ENCODE assay signal across 15 cellular contexts in the genomic region with DNA sequence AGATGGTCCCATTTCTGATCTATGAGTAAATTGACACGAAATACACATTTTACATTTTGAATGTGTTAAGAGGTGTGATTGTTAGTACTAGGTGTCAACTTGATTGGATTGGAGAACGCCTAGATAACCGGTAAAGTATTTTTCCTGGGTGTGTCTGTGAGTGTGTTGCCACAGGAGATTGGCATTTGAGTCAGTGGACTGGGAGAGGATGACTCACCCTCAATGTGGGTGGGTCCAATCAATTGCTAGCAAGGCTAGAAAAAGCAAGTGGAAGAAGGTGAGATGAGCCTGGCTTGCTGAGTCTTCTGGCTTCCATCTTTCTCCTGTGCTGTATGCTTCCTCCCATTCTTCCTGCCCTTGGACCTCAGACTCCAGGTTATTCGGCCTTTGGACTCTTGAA.
A peak's percentile ranks its signal among the peaks of the same experiment; 100 is the strongest.
DNase-seq lines count a peak whose midpoint lies in the region; ATAC-seq and TF ChIP-seq lines count a peak whose summit lies in the region.
"Had no signal": no experiment of that assay in that cellular context is flagged by ENCODE, and none has a peak within 500 bp of the region (broad histone marks: within the 10 kb centered on the region; RNA-seq: fewer than 3 reads in every experiment).

No MANE protein-coding gene starts in this region.

- H3K9ac ChIP-seq in HCT116 (ENCODE audit: low read length) = no peak overlapping the region
- no peak overlapping the region for H3K9ac ChIP-seq in smooth muscle cell (ENCODE audit: low read depth)
- H3K9ac ChIP-seq: BLaER1 treated with 17β-estradiol and CSF1 and Interleukin-3, amounts not matched to agents 10 nM and 100 nM had no signal

- 56 to 73% methylated on average over 4 of the region's 4 CpGs for WGBS in body of pancreas, 2 donors
- WGBS in smooth muscle cell (ENCODE audit: low lambda C conversion rate) = 80% methylated on average over 4 of the region's 4 CpGs

- no peaks in the 10 kb centered on the region for H3K27me3 Mint-ChIP-seq in activated naive CD4-positive, alpha-beta T cell treated with anti-CD3 and anti-CD28 coated beads for 36 hours (ENCODE audit: low read depth)

- H3K79me2 ChIP-seq in HCT116 (ENCODE audit: insufficient read depth, low read length) (no peaks in the 10 kb centered on the region), PC-9 (ENCODE audit: low read depth) (no peaks in the 10 kb centered on the region), smooth muscle cell (ENCODE audit: low read depth) (no peaks in the 10 kb centered on the region)

- BruUV-seq in HCT116 (replicated peaks; lab: Mats Ljungman, UMichigan) (no TSS peak), PC-9 (replicated peaks; lab: Mats Ljungman, UMichigan) (no TSS peak)

- H3K4me1 ChIP-seq in HCT116 (ENCODE audit: control insufficient read depth in 1 of 2, insufficient read depth in 2 of 2, low read length in 2 of 2) (peaks cover 2 to 12% of the 10 kb centered on the region in 2 experiments; a peak in 2 of 4 replicates), PC-9 (replicated peaks; ENCODE audit: insufficient read depth) (no peaks in the 10 kb centered on the region), body of pancreas (no peaks in the 10 kb centered on the region), smooth muscle cell (ENCODE audit: low read depth) (no peaks in the 10 kb centered on the region)
- H3K4me1 ChIP-seq: BLaER1 treated with 17β-estradiol and CSF1 and Interleukin-3, amounts not matched to agents 10 nM and 100 nM had no signal

- intact Hi-C loops in HCT116 (cut with micrococcal nuclease) = no loop called here
- intact Hi-C loops in PC-9 (cut with micrococcal nuclease; ENCODE audit: unreplicated experiment) = no loop called here
- intact Hi-C loops in body of pancreas (cut with DNase I) = no loop called here
- intact Hi-C loops in activated naive CD4-positive, alpha-beta T cell treated with anti-CD3 and anti-CD28 coated beads for 36 hours (cut with micrococcal nuclease) = no loop called here

- H3K4me2 ChIP-seq in HCT116 (ENCODE audit: low read length) (peak overlapping the region; percentile 39), PC-9 (no peak overlapping the region), smooth muscle cell (no peak overlapping the region)
- H3K4me2 ChIP-seq: BLaER1 treated with 17β-estradiol and CSF1 and Interleukin-3, amounts not matched to agents 10 nM and 100 nM had no signal

- H3F3A ChIP-seq in PC-9 (ENCODE audit: insufficient read depth, low read depth) (no peaks in the 10 kb centered on the region), smooth muscle cell (ENCODE audit: low read depth) (no peaks in the 10 kb centered on the region)

- no peak overlapping the region for H3K4me3 Mint-ChIP-seq in activated naive CD4-positive, alpha-beta T cell treated with anti-CD3 and anti-CD28 coated beads for 36 hours
- H3K4me3 Mint-ChIP-seq: nephron had no signal

- CTCF ChIA-PET in HCT116 (lab: Charles Lee) (no interaction called here), PC-9 (lab: Charles Lee) (no interaction called here)
- CTCF ChIA-PET in activated naive CD4-positive, alpha-beta T cell treated with anti-CD3 and anti-CD28 coated beads for 36 hours (lab: Charles Lee) = no interaction called here

- RAD21 ChIA-PET in HCT116 (lab: Charles Lee; ENCODE audit: low non-redundant PET in 1 of 2, low total read pairs in 2 of 2, uncharacterized antibody in 2 of 2, unreplicated experiment in 2 of 2) = no interaction called here

- H3K9me2 ChIP-seq in HCT116 (ENCODE audit: insufficient read depth) (no peaks in the 10 kb centered on the region), PC-9 (ENCODE audit: insufficient read depth) (no peaks in the 10 kb centered on the region)

- H3K9me3 ChIP-seq in HCT116 (ENCODE audit: control insufficient read depth in 1 of 2, insufficient read depth in 1 of 2, low read depth in 1 of 2, low read length in 2 of 2) = no peaks in the 10 kb centered on the region
- H3K9me3 ChIP-seq in PC-9 (ENCODE audit: insufficient read depth, low read depth) = no peaks in the 10 kb centered on the region
- no peaks in the 10 kb centered on the region for H3K9me3 ChIP-seq in body of pancreas
- no peaks in the 10 kb centered on the region for H3K9me3 ChIP-seq in smooth muscle cell (replicated peaks; ENCODE audit: low read depth)
- H3K9me3 ChIP-seq: BLaER1 treated with 17β-estradiol and CSF1 and Interleukin-3, amounts not matched to agents 10 nM and 100 nM had no signal

- POLR2A ChIA-PET in HCT116 (lab: Charles Lee) (no interaction called here), PC-9 (lab: Charles Lee; ENCODE audit: unreplicated experiment) (no interaction called here)

- peak; percentile 75 for ATAC-seq in HCT116
- ATAC-seq in body of pancreas = no peak
- ATAC-seq: left lobe of liver had no signal

- H3K36me3 Mint-ChIP-seq in activated naive CD4-positive, alpha-beta T cell treated with anti-CD3 and anti-CD28 coated beads for 36 hours (ENCODE audit: low read depth) = no peaks in the 10 kb centered on the region

- H3K4me3 ChIP-seq in HCT116 (replicated peaks in 1 of 2; ENCODE audit: low read depth in 1 of 2, low read length in 2 of 2) (no peak overlapping the region), PC-9 (no peak overlapping the region), fibroblast of mammary gland (ENCODE audit: control insufficient read depth, low read depth, low read length) (no peak overlapping the region), body of pancreas (no peak overlapping the region), smooth muscle cell (no peak overlapping the region)
- H3K4me3 ChIP-seq: BLaER1 treated with 17β-estradiol and CSF1 and Interleukin-3, amounts not matched to agents 10 nM and 100 nM had no signal

- TF ChIP-seq RAD21 in HCT116 (IDR thresholded peaks at IDR 0.05; ENCODE audit: low read depth) = no peak

- TF ChIP-seq CTCF in HCT116 (IDR thresholded peaks at IDR 0.05 in 2 of 3, conservative IDR thresholded peaks at IDR 0.05 in 1 of 3; ENCODE audit: borderline replicate concordance in 1 of 3, insufficient read depth in 1 of 3, low read depth in 2 of 3, low read length in 2 of 3) (no peak), PC-9 (conservative IDR thresholded peaks at IDR 0.05) (no peak), fibroblast of mammary gland (conservative IDR thresholded peaks at IDR 0.05; ENCODE audit: control insufficient read depth, insufficient read depth, low read depth, low read length) (no peak), body of pancreas (IDR thresholded peaks at IDR 0.05) (no peak), smooth muscle cell (IDR thresholded peaks at IDR 0.05; ENCODE audit: borderline replicate concordance, insufficient read depth, poor library complexity, severe bottlenecking) (no peak)

- H3K27ac ChIP-seq in HCT116 (ENCODE audit: low read depth, low read length) (no peak overlapping the region), PC-9 (no peak overlapping the region), body of pancreas (no peak overlapping the region), smooth muscle cell (ENCODE audit: low read depth) (no peak overlapping the region)
- H3K27ac ChIP-seq: BLaER1 treated with 17β-estradiol and CSF1 and Interleukin-3, amounts not matched to agents 10 nM and 100 nM had no signal

- no peaks in the 10 kb centered on the region for H3K36me3 ChIP-seq in HCT116 (ENCODE audit: control insufficient read depth in 1 of 2, insufficient read depth in 2 of 2, low read length in 2 of 2)
- no peaks in the 10 kb centered on the region for H3K36me3 ChIP-seq in PC-9 (ENCODE audit: low read depth)
- no peaks in the 10 kb centered on the region for H3K36me3 ChIP-seq in body of pancreas (replicated peaks in 1 of 2; ENCODE audit: insufficient read depth in 1 of 2, low read depth in 2 of 2)
- no peaks in the 10 kb centered on the region for H3K36me3 ChIP-seq in smooth muscle cell (ENCODE audit: low read depth)
- H3K36me3 ChIP-seq: BLaER1 treated with 17β-estradiol and CSF1 and Interleukin-3, amounts not matched to agents 10 nM and 100 nM had no signal

- H3K9me3 Mint-ChIP-seq in activated naive CD4-positive, alpha-beta T cell treated with anti-CD3 and anti-CD28 coated beads for 36 hours = peaks cover 8% of the 10 kb centered on the region
- H3K9me3 Mint-ChIP-seq: nephron had no signal

- TF ChIP-seq POLR2A in HCT116 (IDR thresholded peaks at IDR 0.05; ENCODE audit: borderline replicate concordance, extremely low read depth, insufficient read depth, insufficient read length) = no peak
- TF ChIP-seq POLR2A in body of pancreas (IDR thresholded peaks at IDR 0.05) = no peak

- no peaks in the 10 kb centered on the region for H3K4me1 Mint-ChIP-seq in activated naive CD4-positive, alpha-beta T cell treated with anti-CD3 and anti-CD28 coated beads for 36 hours (ENCODE audit: low read depth)

- H2AFZ ChIP-seq in HCT116 (ENCODE audit: low read depth, low read length, poor library complexity, severe bottlenecking) (no peak overlapping the region), PC-9 (no peak overlapping the region), smooth muscle cell (ENCODE audit: low read depth) (no peak overlapping the region)

- DNase-seq in HCT116 (ENCODE audit: low read depth, low spot score) (peak; percentile 56), PC-9 (peak; percentile 67 to 68), fibroblast of mammary gland (ENCODE audit: low read depth) (peak; percentile 37), non-pigmented ciliary epithelial cell (ENCODE audit: low read depth) (peak; percentile 22), NCI-H510A (lab: John Stamatoyannopoulos, UW) (no peak), body of pancreas (no peak), smooth muscle cell (lab: John Stamatoyannopoulos, UW; ENCODE audit: unreplicated experiment) (no peak)
- DNase-seq in activated naive CD4-positive, alpha-beta T cell treated with anti-CD3 and anti-CD28 coated beads for 36 hours = no peak
- DNase-seq: activated T-cell treated with anti-CD3 and anti-CD28 coated beads, Interleukin-2, amount 50 U/mL, for 1 hour; amniotic stem cell; NCI-H2107; NK-92 treated with Interleukin-12 subunit alpha and Interleukin-12 subunit beta, amount 100 ng/mL, for 24 hours had no signal

- H4K20me1 ChIP-seq in HCT116 (ENCODE audit: insufficient read depth) = no peaks in the 10 kb centered on the region
- no peaks in the 10 kb centered on the region for H4K20me1 ChIP-seq in PC-9 (ENCODE audit: insufficient read depth)
- H4K20me1 ChIP-seq in smooth muscle cell (ENCODE audit: low read depth) = no peaks in the 10 kb centered on the region
- H4K20me1 ChIP-seq: BLaER1 treated with 17β-estradiol and CSF1 and Interleukin-3, amounts not matched to agents 10 nM and 100 nM had no signal

- H3K27ac Mint-ChIP-seq in activated naive CD4-positive, alpha-beta T cell treated with anti-CD3 and anti-CD28 coated beads for 36 hours = no peak overlapping the region
- H3K27ac Mint-ChIP-seq: nephron had no signal

- no peaks in the 10 kb centered on the region for H3K27me3 ChIP-seq in HCT116 (ENCODE audit: insufficient read depth, low read length)
- H3K27me3 ChIP-seq in PC-9 (ENCODE audit: insufficient read depth, low read depth) = no peaks in the 10 kb centered on the region
- H3K27me3 ChIP-seq in body of pancreas = no peaks in the 10 kb centered on the region
- no peaks in the 10 kb centered on the region for H3K27me3 ChIP-seq in smooth muscle cell (ENCODE audit: low read depth)
- H3K27me3 ChIP-seq: BLaER1 treated with 17β-estradiol and CSF1 and Interleukin-3, amounts not matched to agents 10 nM and 100 nM had no signal

TF ChIP-seq in HCT116, 20 proteins besides CTCF, POLR2A, EP300 and RAD21 (continues in another document):
- TF ChIP-seq JUND (IDR thresholded peaks at IDR 0.05) (peak; percentile 43; the same call in 1 of the 2 replicates), ZNF274 (IDR thresholded peaks at IDR 0.05; ENCODE audit: low read depth, low read length) (no peak), SP1 (IDR thresholded peaks at IDR 0.05; ENCODE audit: low read depth) (peak; percentile 22; the same call in 1 of the 2 replicates)

Comparison
In these comparisons a context has a peak if more than half of its experiments do, and no peak if none do; other contexts are left out.
1. DNase-seq: peak in HCT116 (single experiment), PC-9 (2 of 2), fibroblast of mammary gland (single experiment) and non-pigmented ciliary epithelial cell (single experiment); none in NCI-H510A (single experiment), body of pancreas (0 of 4), smooth muscle cell (single experiment) and activated naive CD4-positive, alpha-beta T cell treated with anti-CD3 and anti-CD28 coated beads for 36 hours (single experiment).